In genomic region chr19:21850636-21851255, GRCh38 we compare ENCODE assay signal across 8 cellular contexts. TPM values are rescaled to one million over a fixed set of nuclear protein-coding genes. Genes with fewer than 3 reads are reported as not detected.
A peak's percentile ranks its signal among the peaks of the same experiment; 100 is the strongest.
DNase-seq lines count a peak whose midpoint lies in the region; ATAC-seq and TF ChIP-seq lines count a peak whose summit lies in the region.

No MANE protein-coding gene starts in this region.

- peak overlapping the region; percentile 98 for H3K9ac ChIP-seq in mesendoderm (ENCODE audit: low read length)

- H3K27me3 ChIP-seq in brain microvascular endothelial cell (replicated peaks) (no peaks in the 10 kb centered on the region), mesendoderm (ENCODE audit: insufficient read depth, low read length, poor library complexity) (no peaks in the 10 kb centered on the region), vagina (no peaks in the 10 kb centered on the region)

- no peak overlapping the region for H2BK15ac ChIP-seq in mesendoderm (replicated peaks; ENCODE audit: low read depth)

- H4K5ac ChIP-seq in mesendoderm (ENCODE audit: low read length): no peak overlapping the region

- H3K4me2 ChIP-seq in mesendoderm (ENCODE audit: low read length): peak overlapping the region; percentile 62

- no peak for TF ChIP-seq POLR2A in vagina (IDR thresholded peaks at IDR 0.05)

- no CpG with 5 or more reads among the region's 10 CpGs for WGBS in mesendoderm (ENCODE audit: extremely low coverage, insufficient coverage, low lambda C conversion rate)

- no peak overlapping the region for H2BK120ac ChIP-seq in mesendoderm (ENCODE audit: low read depth, low read length)

- H3K18ac ChIP-seq in mesendoderm (ENCODE audit: low read length): peak overlapping the region; percentile 55

- no peak overlapping the region for H4K8ac ChIP-seq in mesendoderm (ENCODE audit: low read depth, low read length)

- H3K56ac ChIP-seq in mesendoderm (ENCODE audit: low read length): peak overlapping the region; percentile 100

- H3K4me1 ChIP-seq in mesendoderm (ENCODE audit: control insufficient read depth, low read depth, low read length) (peaks cover 6% of the 10 kb centered on the region), vagina (peaks cover 21% of the 10 kb centered on the region)

- peak overlapping the region; percentile 95 for H3K4me3 ChIP-seq in brain microvascular endothelial cell (ENCODE audit: low read depth, low read length)
- H3K4me3 ChIP-seq in mesendoderm (ENCODE audit: low read length): peak overlapping the region; percentile 92
- peak overlapping the region; percentile 62 to 77 for H3K4me3 ChIP-seq in vagina

- peaks cover 32% of the 10 kb centered on the region for H3K79me2 ChIP-seq in mesendoderm (ENCODE audit: control insufficient read depth, insufficient read depth, low read length)

- intact Hi-C loops in vagina (cut with DNase I): no loop called here

- H3K4ac ChIP-seq in mesendoderm (ENCODE audit: low read depth, low read length): peak overlapping the region; percentile 62

- ATAC-seq in HG02571 (IDR thresholded peaks at IDR 0.05; ENCODE audit: unreplicated experiment): no peak

- H2BK5ac ChIP-seq in mesendoderm (ENCODE audit: low read length): no peak overlapping the region

- H3K36me3 ChIP-seq in brain microvascular endothelial cell (replicated peaks) (no peaks in the 10 kb centered on the region), mesendoderm (ENCODE audit: control insufficient read depth, insufficient read depth, low read length) (peaks cover 15% of the 10 kb centered on the region), vagina (no peaks in the 10 kb centered on the region)

- H2AK5ac ChIP-seq in mesendoderm (ENCODE audit: low read length): no peak overlapping the region

- DNase-seq in stimulated activated CD4-positive, alpha-beta T cell treated with anti-CD3 and anti-CD28 coated beads, Interleukin-1b, Interleukin-23, amount 100 ng/mL, for 48 hours: peak; percentile 30
- no peak for DNase-seq in stimulated activated CD4-positive, alpha-beta T cell treated with anti-CD3 and anti-CD28 coated beads, Interleukin-15, amount 100 ng/mL, for 24 hours
- no peak for DNase-seq in brain microvascular endothelial cell
- DNase-seq in mesendoderm: peak; percentile 4
- no peak for DNase-seq in vagina (ENCODE audit: extremely low spot score in 2 of 2)
- DNase-seq in NCI-H446 (lab: John Stamatoyannopoulos, UW): no peak
- DNase-seq in hypothalamus (lab: John Stamatoyannopoulos, UW): no peak

- H3K23ac ChIP-seq in mesendoderm (ENCODE audit: low read length): no peak overlapping the region

- peaks cover 20% of the 10 kb centered on the region for H3K79me1 ChIP-seq in mesendoderm (ENCODE audit: low read length)

- no peak overlapping the region for H3K27ac ChIP-seq in brain microvascular endothelial cell
- no peak overlapping the region for H3K27ac ChIP-seq in mesendoderm (ENCODE audit: low read depth, low read length)
- peak overlapping the region; percentile 55 for H3K27ac ChIP-seq in vagina

- in situ Hi-C loops in brain microvascular endothelial cell (cut with HindIII; ENCODE audit: low pct_ligation_motif_present, low sequenced_read_pairs): no loop called here

- H3K9me3 ChIP-seq in vagina: no peaks in the 10 kb centered on the region

- TF ChIP-seq CTCF in brain microvascular endothelial cell (IDR thresholded peaks at IDR 0.05; ENCODE audit: low read depth, low read length, missing control alignments) (no peak), vagina (IDR thresholded peaks at IDR 0.05) (no peak)

RNA-seq across cellular contexts. Expression of gene ZNF43, which starts 14.8 kb away (rescaled TPM):
- 21.4 TPM for polyA plus RNA-seq in mesendoderm (2013, experiment 1 of 2)
- polyA plus RNA-seq in mesendoderm (2013, experiment 2 of 2): 19.8 TPM
- total RNA-seq in vagina: 12.0 TPM

Comparison
In these comparisons a context has a peak if more than half of its experiments do, and no peak if none do; other contexts are left out.
1. DNase-seq: peak in stimulated activated CD4-positive, alpha-beta T cell treated with anti-CD3 and anti-CD28 coated beads, Interleukin-1b, Interleukin-23, amount 100 ng/mL, for 48 hours (single experiment) and mesendoderm (single experiment); none in stimulated activated CD4-positive, alpha-beta T cell treated with anti-CD3 and anti-CD28 coated beads, Interleukin-15, amount 100 ng/mL, for 24 hours (single experiment), brain microvascular endothelial cell (single experiment), vagina (0 of 2), NCI-H446 (0 of 2) and hypothalamus (0 of 51).
2. Peak in every context shown above with its lines, with median percentiles within 50 percentile points of each other: H3K4me3 ChIP-seq.